In genomic region chr16:28103516-28104170, GRCh38 we compare ENCODE assay signal across 23 cellular contexts. TPM values are rescaled to one million over a fixed set of nuclear protein-coding genes. Genes with fewer than 3 reads are reported as not detected.
"Had no signal": no experiment of that assay in that cellular context is flagged by ENCODE, and none has a peak within 500 bp of the region (broad histone marks: within the 10 kb centered on the region; RNA-seq: fewer than 3 reads in every experiment).

No MANE protein-coding gene starts in this region.

- ATAC-seq: gastroesophageal sphincter; heart left ventricle; left ventricle myocardium superior; naive thymus-derived CD4-positive, alpha-beta T cell; stimulated activated naive CD8-positive, alpha-beta T cell treated with anti-CD3 and anti-CD28 coated beads, Interleukin-15, amount 100 ng/mL, for 72 hours had no signal

- H3K9me3 ChIP-seq: esophagus muscularis mucosa, gastroesophageal sphincter, heart left ventricle, SK-N-SH, testis had no signal

- H3K9ac ChIP-seq: SK-N-SH had no signal

- H3K4me1 Mint-ChIP-seq: activated CD4-positive, alpha-beta T cell treated with anti-CD3 and anti-CD28 coated beads, Interleukin-2, amount 10 ng/mL, durations not matched to agents 24 days and 14 days; activated naive CD4-positive, alpha-beta T cell treated with anti-CD3 and anti-CD28 coated beads, Interleukin-2, amount 50 U/mL, for 24 hours; memory B cell had no signal

- H3K27me3 ChIP-seq: esophagus muscularis mucosa, gastroesophageal sphincter, heart left ventricle, testis had no signal

- H3K4me1 ChIP-seq: esophagus muscularis mucosa, gastroesophageal sphincter, heart left ventricle, testis had no signal

- H3K9me3 Mint-ChIP-seq: activated CD4-positive, alpha-beta T cell treated with anti-CD3 and anti-CD28 coated beads, Interleukin-2, amount 10 ng/mL, durations not matched to agents 24 days and 14 days; activated naive CD4-positive, alpha-beta T cell treated with anti-CD3 and anti-CD28 coated beads, Interleukin-2, amount 50 U/mL, for 24 hours; activated T-helper 2 cell treated with anti-CD3 and anti-CD28 coated beads, Interferon-gamma antibody, Interleukin-2, Interleukin-4, amounts not matched to agents 10 μg/mL and 5 μg/mL and 100 μg/mL, durations not matched to agents 14 hours and 24 hours and 36 hours; memory B cell; stimulated activated naive CD8-positive, alpha-beta T cell treated with anti-CD3 and anti-CD28 coated beads, Interleukin-15, amount 100 ng/mL, for 72 hours; type B pancreatic cell had no signal

- DNase-seq: activated CD4-positive, alpha-beta T cell treated with anti-CD3 and anti-CD28 coated beads, Interleukin-2, amount 10 ng/mL, durations not matched to agents 24 days and 14 days; cerebellar nuclear complex; effector CD4-positive, alpha-beta T cell; kidney glomerular epithelial cell; left ventricle myocardium superior; naive thymus-derived CD4-positive, alpha-beta T cell; nucleus accumbens; retina; SK-N-SH; stimulated activated CD4-positive, alpha-beta T cell treated with anti-CD3 and anti-CD28 coated beads, Interleukin-12 subunit alpha, Interleukin-12 subunit beta, amount 100 ng/mL, for 4 hours; stimulated activated naive CD8-positive, alpha-beta T cell treated with anti-CD3 and anti-CD28 coated beads, Interleukin-15, amount 100 ng/mL, for 72 hours; testis had no signal

- H3K27ac Mint-ChIP-seq: activated naive CD4-positive, alpha-beta T cell treated with anti-CD3 and anti-CD28 coated beads, Interleukin-2, amount 50 U/mL, for 24 hours; activated T-helper 2 cell treated with anti-CD3 and anti-CD28 coated beads, Interferon-gamma antibody, Interleukin-2, Interleukin-4, amounts not matched to agents 10 μg/mL and 5 μg/mL and 100 μg/mL, durations not matched to agents 14 hours and 24 hours and 36 hours; memory B cell; stimulated activated naive CD8-positive, alpha-beta T cell treated with anti-CD3 and anti-CD28 coated beads, Interleukin-15, amount 100 ng/mL, for 72 hours; type B pancreatic cell had no signal

- H3K4me2 ChIP-seq: SK-N-SH had no signal

- H3K27ac ChIP-seq: esophagus muscularis mucosa, gastroesophageal sphincter, heart left ventricle, testis had no signal

- H3K4me3 Mint-ChIP-seq: activated CD4-positive, alpha-beta T cell treated with anti-CD3 and anti-CD28 coated beads, Interleukin-2, amount 10 ng/mL, durations not matched to agents 24 days and 14 days; activated naive CD4-positive, alpha-beta T cell treated with anti-CD3 and anti-CD28 coated beads, Interleukin-2, amount 50 U/mL, for 24 hours; memory B cell; naive thymus-derived CD4-positive, alpha-beta T cell; stimulated activated naive CD8-positive, alpha-beta T cell treated with anti-CD3 and anti-CD28 coated beads, Interleukin-15, amount 100 ng/mL, for 72 hours; type B pancreatic cell had no signal

- H3K4me3 ChIP-seq: esophagus muscularis mucosa, gastroesophageal sphincter, heart left ventricle, testis had no signal

- H3K27me3 Mint-ChIP-seq: activated CD4-positive, alpha-beta T cell treated with anti-CD3 and anti-CD28 coated beads, Interleukin-2, amount 10 ng/mL, durations not matched to agents 24 days and 14 days; activated naive CD4-positive, alpha-beta T cell treated with anti-CD3 and anti-CD28 coated beads, Interleukin-2, amount 50 U/mL, for 24 hours; memory B cell; naive thymus-derived CD4-positive, alpha-beta T cell; stimulated activated naive CD8-positive, alpha-beta T cell treated with anti-CD3 and anti-CD28 coated beads, Interleukin-15, amount 100 ng/mL, for 72 hours; type B pancreatic cell had no signal

RNA-seq across cellular contexts. Expression of gene GSG1L, which starts 40.1 kb away (rescaled TPM):
- total RNA-seq: activated CD4-positive, alpha-beta T cell treated with anti-CD3 and anti-CD28 coated beads, Interleukin-2, amount 10 ng/mL, durations not matched to agents 24 days and 14 days; activated CD8-positive, alpha-beta memory T cell treated with anti-CD3 and anti-CD28 coated beads for 36 hours; activated T-helper 2 cell treated with anti-CD3 and anti-CD28 coated beads, Interferon-gamma antibody, Interleukin-2, Interleukin-4, amounts not matched to agents 10 μg/mL and 5 μg/mL and 100 μg/mL, durations not matched to agents 14 hours and 24 hours and 36 hours; bronchial epithelial cell; mucosa of gallbladder; posterior vena cava had no signal
- polyA plus RNA-seq: naive thymus-derived CD4-positive, alpha-beta T cell; SK-N-SH had no signal
